In the genomic region with DNA sequence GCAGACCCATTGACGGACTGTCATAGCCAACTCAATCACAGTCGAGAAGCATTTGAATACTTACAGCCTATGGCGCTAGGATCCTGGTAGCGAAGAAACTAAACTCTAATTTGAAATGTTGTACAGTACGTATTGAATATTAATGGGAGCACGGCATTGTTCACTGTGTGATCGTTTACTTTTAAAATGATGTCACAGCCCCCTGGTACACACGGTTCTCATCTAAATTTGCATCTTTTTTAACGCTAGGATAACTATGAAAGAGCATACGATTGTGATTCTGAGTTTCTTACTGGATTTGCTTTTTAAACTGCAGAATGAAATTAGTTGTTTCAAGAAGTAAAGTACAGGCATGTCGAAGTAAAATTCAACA, we compare ENCODE assay signal across 8 cellular contexts. TPM values are rescaled to one million over a fixed set of nuclear protein-coding genes. Genes with fewer than 3 reads are reported as not detected.
A peak's percentile ranks its signal among the peaks of the same experiment; 100 is the strongest.
DNase-seq lines count a peak whose midpoint lies in the region; ATAC-seq, FAIRE-seq and TF ChIP-seq lines count a peak whose summit lies in the region.

No MANE protein-coding gene starts in this region.

- ATAC-seq in CD4-positive, CD25-positive, alpha-beta regulatory T cell (ENCODE audit: low read depth in 2 of 2): peak in 1 of 2 donors; percentile 2
- ATAC-seq in GM23338: peak; percentile 17
- ATAC-seq in HG02852 (IDR thresholded peaks at IDR 0.05; ENCODE audit: unreplicated experiment): no peak
- no peak for ATAC-seq in GM19397 (IDR thresholded peaks at IDR 0.05; ENCODE audit: unreplicated experiment)

- no peak for DNase-seq in CD4-positive, CD25-positive, alpha-beta regulatory T cell
- no peak for DNase-seq in GM23338 (ENCODE audit: low spot score)
- no peak for DNase-seq in activated T-helper 1 cell treated with anti-CD3 and anti-CD28 coated beads, Interleukin-12 subunit alpha, Interleukin-12 subunit beta, Interleukin-2, Interleukin-4 antibody, amounts not matched to agents 30 ng/mL and 10 ng/mL and 1 ng/mL, durations not matched to agents 14 hours and 24 hours and 36 hours (ENCODE audit: low spot score)
- no peak for DNase-seq in kidney
- no peak for DNase-seq in GDM1 (lab: John Stamatoyannopoulos, UW)

- peaks cover 40% of the 10 kb centered on the region for H3K79me2 ChIP-seq in GM23338 (replicated peaks; ENCODE audit: insufficient read depth)

- no peaks in the 10 kb centered on the region for H3K9me3 ChIP-seq in CD4-positive, CD25-positive, alpha-beta regulatory T cell (ENCODE audit: control insufficient read depth in 2 of 2, low read length in 2 of 2)
- no peaks in the 10 kb centered on the region for H3K9me3 ChIP-seq in kidney (ENCODE audit: control insufficient read depth in 1 of 2, low read length in 2 of 2)
- H3K9me3 ChIP-seq in thymus (ENCODE audit: control insufficient read depth): no peaks in the 10 kb centered on the region

- H2AFZ ChIP-seq in GM23338: peak overlapping the region; percentile 89

- H3K9ac ChIP-seq in kidney (ENCODE audit: low read length in 2 of 2): peak overlapping the region in 1 of 2 donors; percentile 81

- no peak for TF ChIP-seq CTCF in GM23338 (conservative IDR thresholded peaks at IDR 0.05; ENCODE audit: low read depth in 2 of 2)
- TF ChIP-seq CTCF in kidney (IDR thresholded peaks at IDR 0.05; ENCODE audit: borderline replicate concordance, extremely low read depth, insufficient read depth): no peak

- H3K4me3 ChIP-seq in CD4-positive, CD25-positive, alpha-beta regulatory T cell (ENCODE audit: low read depth, low read length): peak overlapping the region; percentile 76
- H3K4me3 ChIP-seq in GM23338 (peak overlapping the region; percentile 75), kidney (ENCODE audit: low read length in 2 of 2) (peak overlapping the region; percentile 71 to 91), thymus (ENCODE audit: low read length) (peak overlapping the region; percentile 96)

- H3K9me2 ChIP-seq in GM23338 (ENCODE audit: insufficient read depth): no peaks in the 10 kb centered on the region

- intact Hi-C loops in activated T-helper 1 cell treated with anti-CD3 and anti-CD28 coated beads, Interleukin-12 subunit alpha, Interleukin-12 subunit beta, Interleukin-2, Interleukin-4 antibody, amounts not matched to agents 30 ng/mL and 10 ng/mL and 1 ng/mL, durations not matched to agents 14 hours and 24 hours and 36 hours (cut with micrococcal nuclease): loop anchor here (1.0 to 2.0 kb wide), 5 partner anchors 74 to 401 kb away; a partner anchor contains a TSS
- intact Hi-C loops in kidney (cut with DNase I): no loop called here

- H3K36me3 ChIP-seq in CD4-positive, CD25-positive, alpha-beta regulatory T cell (ENCODE audit: control insufficient read depth, insufficient read depth, low read length): no peaks in the 10 kb centered on the region
- H3K36me3 ChIP-seq in GM23338 (ENCODE audit: insufficient read depth) (no peaks in the 10 kb centered on the region), kidney (ENCODE audit: control insufficient read depth in 1 of 2, insufficient read depth in 2 of 2, low read length in 2 of 2) (no peaks in the 10 kb centered on the region), thymus (ENCODE audit: control insufficient read depth, insufficient read depth) (no peaks in the 10 kb centered on the region)

- peaks cover 0 to 1% (median 0%) of the 10 kb centered on the region in 7 donors for H3K9me3 Mint-ChIP-seq in CD4-positive, CD25-positive, alpha-beta regulatory T cell
- H3K9me3 Mint-ChIP-seq in GM23338: peaks cover 5% of the 10 kb centered on the region; the same call in 1 of the 3 replicates
- H3K9me3 Mint-ChIP-seq in activated T-helper 1 cell treated with anti-CD3 and anti-CD28 coated beads, Interleukin-12 subunit alpha, Interleukin-12 subunit beta, Interleukin-2, Interleukin-4 antibody, amounts not matched to agents 30 ng/mL and 10 ng/mL and 1 ng/mL, durations not matched to agents 14 hours and 24 hours and 36 hours: no peaks in the 10 kb centered on the region

- H3K36me3 Mint-ChIP-seq in CD4-positive, CD25-positive, alpha-beta regulatory T cell: peaks cover 7% of the 10 kb centered on the region
- H3K36me3 Mint-ChIP-seq in GM23338 (ENCODE audit: low read depth): peaks cover 6% of the 10 kb centered on the region; the same call in 2 of the 3 replicates
- H3K36me3 Mint-ChIP-seq in activated T-helper 1 cell treated with anti-CD3 and anti-CD28 coated beads, Interleukin-12 subunit alpha, Interleukin-12 subunit beta, Interleukin-2, Interleukin-4 antibody, amounts not matched to agents 30 ng/mL and 10 ng/mL and 1 ng/mL, durations not matched to agents 14 hours and 24 hours and 36 hours (ENCODE audit: low read depth): peaks cover 13% of the 10 kb centered on the region

- peak overlapping the region; percentile 90 to 99 (median 96) for H3K4me3 Mint-ChIP-seq in CD4-positive, CD25-positive, alpha-beta regulatory T cell
- peak overlapping the region; percentile 97 for H3K4me3 Mint-ChIP-seq in GM23338
- peak overlapping the region; percentile 82 for H3K4me3 Mint-ChIP-seq in activated T-helper 1 cell treated with anti-CD3 and anti-CD28 coated beads, Interleukin-12 subunit alpha, Interleukin-12 subunit beta, Interleukin-2, Interleukin-4 antibody, amounts not matched to agents 30 ng/mL and 10 ng/mL and 1 ng/mL, durations not matched to agents 14 hours and 24 hours and 36 hours

- no peak for FAIRE-seq in kidney (lab: Jason Lieb, UNC)

- H4K20me1 ChIP-seq in GM23338 (replicated peaks; ENCODE audit: insufficient read depth): no peaks in the 10 kb centered on the region

- no peaks in the 10 kb centered on the region for H3K27me3 Mint-ChIP-seq in CD4-positive, CD25-positive, alpha-beta regulatory T cell
- peaks cover 17% of the 10 kb centered on the region for H3K27me3 Mint-ChIP-seq in GM23338 (ENCODE audit: insufficient read depth, low read depth, poor library complexity)
- H3K27me3 Mint-ChIP-seq in activated T-helper 1 cell treated with anti-CD3 and anti-CD28 coated beads, Interleukin-12 subunit alpha, Interleukin-12 subunit beta, Interleukin-2, Interleukin-4 antibody, amounts not matched to agents 30 ng/mL and 10 ng/mL and 1 ng/mL, durations not matched to agents 14 hours and 24 hours and 36 hours (ENCODE audit: insufficient read depth): no peaks in the 10 kb centered on the region

- WGBS in thymus: 97% methylated on average over 11 of the region's 11 CpGs

- peaks cover 20 to 55% (median 31%) of the 10 kb centered on the region in 4 donors for H3K4me1 Mint-ChIP-seq in CD4-positive, CD25-positive, alpha-beta regulatory T cell
- peaks cover 40% of the 10 kb centered on the region for H3K4me1 Mint-ChIP-seq in GM23338
- peaks cover 49% of the 10 kb centered on the region for H3K4me1 Mint-ChIP-seq in activated T-helper 1 cell treated with anti-CD3 and anti-CD28 coated beads, Interleukin-12 subunit alpha, Interleukin-12 subunit beta, Interleukin-2, Interleukin-4 antibody, amounts not matched to agents 30 ng/mL and 10 ng/mL and 1 ng/mL, durations not matched to agents 14 hours and 24 hours and 36 hours (ENCODE audit: low read depth)

- H3K27me3 ChIP-seq in CD4-positive, CD25-positive, alpha-beta regulatory T cell (ENCODE audit: control insufficient read depth, insufficient read depth, low read length): no peaks in the 10 kb centered on the region
- H3K27me3 ChIP-seq in GM23338 (ENCODE audit: insufficient read depth) (no peaks in the 10 kb centered on the region), thymus (ENCODE audit: control insufficient read depth, insufficient read depth) (no peaks in the 10 kb centered on the region)

- peak overlapping the region; percentile 91 to 99 (median 98) for H3K27ac Mint-ChIP-seq in CD4-positive, CD25-positive, alpha-beta regulatory T cell
- peak overlapping the region; percentile 88 for H3K27ac Mint-ChIP-seq in GM23338
- peak overlapping the region; percentile 88 for H3K27ac Mint-ChIP-seq in activated T-helper 1 cell treated with anti-CD3 and anti-CD28 coated beads, Interleukin-12 subunit alpha, Interleukin-12 subunit beta, Interleukin-2, Interleukin-4 antibody, amounts not matched to agents 30 ng/mL and 10 ng/mL and 1 ng/mL, durations not matched to agents 14 hours and 24 hours and 36 hours

- peaks cover 25% of the 10 kb centered on the region for H3K4me1 ChIP-seq in CD4-positive, CD25-positive, alpha-beta regulatory T cell (ENCODE audit: control insufficient read depth, insufficient read depth, low read length, poor library complexity, severe bottlenecking)
- H3K4me1 ChIP-seq in GM23338 (ENCODE audit: insufficient read depth) (peaks cover 18% of the 10 kb centered on the region), kidney (ENCODE audit: control insufficient read depth in 1 of 2, insufficient read depth in 1 of 2, low read depth in 1 of 2, low read length in 2 of 2) (peaks cover 8 to 12% of the 10 kb centered on the region in 2 donors), thymus (ENCODE audit: control insufficient read depth, insufficient read depth, low read length) (peaks cover 6% of the 10 kb centered on the region)

- H3K27ac ChIP-seq in CD4-positive, CD25-positive, alpha-beta regulatory T cell (ENCODE audit: insufficient read depth, low read length, poor library complexity, severe bottlenecking): peak overlapping the region; percentile 72
- peak overlapping the region; percentile 87; the same call in 1 of the 2 replicates for H3K27ac ChIP-seq in GM23338 (ENCODE audit: low read depth)
- H3K27ac ChIP-seq in kidney (ENCODE audit: low read depth in 2 of 2, low read length in 2 of 2): peak overlapping the region; percentile 98
- peak overlapping the region; percentile 95 for H3K27ac ChIP-seq in thymus (ENCODE audit: low read depth)

- H3K4me2 ChIP-seq in GM23338: peak overlapping the region; percentile 87

- H3F3A ChIP-seq in GM23338 (replicated peaks; ENCODE audit: low read depth): no peaks in the 10 kb centered on the region

TF ChIP-seq in GM23338, 12 proteins besides CTCF, POLR2A, EP300 and RAD21 (continues in another document):
- no peak for TF ChIP-seq EZH2 (IDR thresholded peaks at IDR 0.05; ENCODE audit: low read depth, unreplicated experiment)

RNA-seq across cellular contexts. Expression of a gene that starts 0.9 kb away (rescaled TPM):
- 6.4 TPM for total RNA-seq in CD4-positive, CD25-positive, alpha-beta regulatory T cell
- polyA plus RNA-seq in CD4-positive, CD25-positive, alpha-beta regulatory T cell: 10 to 100 TPM in 2 of 4 donors, 1 to 10 TPM in 2; 6.8 to 11.2 (median 9.6) TPM
- total RNA-seq in GM23338 (2014; rRNA removed; shearing (Covaris generic)): 9.4 and 12.2 TPM in 2 replicates
- polyA plus RNA-seq in GM23338 (2016; fragmentation: Nextera tagmentation; extraction: Ambion mirVana) (9.4 and 10.7 TPM in 2 replicates), kidney (ENCODE audit: insufficient read depth, low read depth, low replicate concordance) (16.1 TPM), thymus (7.4 TPM)
- 7.8 and 8.1 TPM in 2 replicates for total RNA-seq in activated T-helper 1 cell treated with anti-CD3 and anti-CD28 coated beads, Interleukin-12 subunit alpha, Interleukin-12 subunit beta, Interleukin-2, Interleukin-4 antibody, amounts not matched to agents 30 ng/mL and 10 ng/mL and 1 ng/mL, durations not matched to agents 14 hours and 24 hours and 36 hours
- 26.0 TPM for total RNA-seq in kidney
